1 cellular context compared by ENCODE assay signal in genomic region chr3:155737844-155738460, GRCh38.
TF ChIP-seq lines count a peak whose summit lies in the region.

No MANE protein-coding gene starts in this region.

TF ChIP-seq in WTC11, 78 proteins besides CTCF, POLR2A, EP300 and RAD21 (continued from another document):
- TF ChIP-seq, protein P1, sequence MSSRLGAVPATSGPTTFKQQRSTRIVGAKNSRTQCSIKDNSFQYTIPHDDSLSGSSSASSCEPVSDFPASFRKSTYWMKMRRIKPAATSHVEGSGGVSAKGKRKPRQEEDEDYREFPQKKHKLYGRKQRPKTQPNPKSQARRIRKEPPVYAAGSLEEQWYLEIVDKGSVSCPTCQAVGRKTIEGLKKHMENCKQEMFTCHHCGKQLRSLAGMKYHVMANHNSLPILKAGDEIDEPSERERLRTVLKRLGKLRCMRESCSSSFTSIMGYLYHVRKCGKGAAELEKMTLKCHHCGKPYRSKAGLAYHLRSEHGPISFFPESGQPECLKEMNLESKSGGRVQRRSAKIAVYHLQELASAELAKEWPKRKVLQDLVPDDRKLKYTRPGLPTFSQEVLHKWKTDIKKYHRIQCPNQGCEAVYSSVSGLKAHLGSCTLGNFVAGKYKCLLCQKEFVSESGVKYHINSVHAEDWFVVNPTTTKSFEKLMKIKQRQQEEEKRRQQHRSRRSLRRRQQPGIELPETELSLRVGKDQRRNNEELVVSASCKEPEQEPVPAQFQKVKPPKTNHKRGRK (CRISPR knock-in tag; IDR thresholded peaks at IDR 0.05; ENCODE audit: borderline replicate concordance), result no peak
